ENCODE assay signal across 16 cellular contexts in the genomic region with DNA sequence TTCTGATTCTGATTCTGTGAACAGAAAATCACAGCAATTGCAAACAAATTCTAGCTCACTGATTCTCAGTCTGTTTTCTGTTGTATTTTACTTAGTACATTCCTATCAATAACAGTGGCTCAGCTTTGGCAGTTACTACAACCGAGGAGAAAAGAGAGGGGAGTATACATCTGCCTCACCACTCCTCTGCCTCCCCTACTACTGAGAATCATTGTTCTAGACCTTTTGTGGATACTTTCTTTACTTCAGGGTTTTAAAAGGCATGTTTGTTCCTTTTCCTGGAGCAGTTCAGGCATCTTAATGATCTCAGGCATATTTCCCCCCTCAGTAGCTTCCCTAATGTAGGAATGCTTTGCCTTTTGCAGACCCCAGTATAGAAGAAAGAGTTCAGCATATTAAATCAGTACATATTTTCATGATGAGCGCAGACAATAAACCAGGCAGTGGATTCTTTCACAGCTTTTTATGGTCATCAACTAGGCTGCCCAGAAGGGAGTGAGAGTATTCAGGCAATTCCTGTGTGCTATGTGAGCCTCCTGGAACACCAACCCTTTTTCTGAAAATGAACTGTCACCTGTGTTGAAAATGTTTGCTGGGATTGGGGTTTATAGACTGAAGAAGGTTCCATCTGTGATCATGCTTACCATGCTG. TPM values are rescaled to one million over a fixed set of nuclear protein-coding genes. Genes with fewer than 3 reads are reported as not detected.
DNase-seq lines count a peak whose midpoint lies in the region; TF ChIP-seq lines count a peak whose summit lies in the region.
"Had no signal": no experiment of that assay in that cellular context is flagged by ENCODE, and none has a peak within 500 bp of the region (broad histone marks: within the 10 kb centered on the region; RNA-seq: fewer than 3 reads in every experiment).

No MANE protein-coding gene starts in this region.

- H3K27me3 ChIP-seq in stomach smooth muscle (ENCODE audit: control insufficient read depth in 1 of 2, insufficient read depth in 2 of 2, low read length in 2 of 2) (no peaks in the 10 kb centered on the region), right atrium auricular region (no peaks in the 10 kb centered on the region)
- H3K27me3 ChIP-seq: BE2C, cardiac muscle cell, ovary had no signal

- H3K27ac ChIP-seq in caudate nucleus (ENCODE audit: low read depth, low read length) (peak overlapping the region; percentile 32), stomach smooth muscle (ENCODE audit: low read length) (peak overlapping the region; percentile 86), right atrium auricular region (peak overlapping the region in 1 of 2 donors; percentile 37)
- H3K27ac ChIP-seq: cardiac muscle cell, ovary had no signal

- H3K4me1 ChIP-seq in stomach smooth muscle (ENCODE audit: control insufficient read depth, insufficient read depth, low read length) (peaks cover 12% of the 10 kb centered on the region), right atrium auricular region (peaks cover 0 to 12% of the 10 kb centered on the region in 2 donors)
- H3K4me1 ChIP-seq: BE2C had no signal

- TF ChIP-seq CTCF in mesothelial cell of epicardium (IDR thresholded peaks at IDR 0.05; ENCODE audit: unreplicated experiment) (no peak), right atrium auricular region (IDR thresholded peaks at IDR 0.05) (no peak)

- H3K4me3 ChIP-seq in stomach smooth muscle (ENCODE audit: low read length in 2 of 2), result peak overlapping the region in 1 of 2 donors; percentile 34
- no peak overlapping the region for H3K4me3 ChIP-seq in right atrium auricular region
- H3K4me3 ChIP-seq: cardiac muscle cell, GM12878, ovary had no signal

- no peaks in the 10 kb centered on the region for H3K9me3 ChIP-seq in stomach smooth muscle (ENCODE audit: control insufficient read depth in 2 of 2, low read length in 2 of 2)
- H3K9me3 ChIP-seq in right atrium auricular region, result no peaks in the 10 kb centered on the region
- H3K9me3 ChIP-seq: BE2C, ovary had no signal

- DNase-seq in HCEC 1CT (peak; percentile 39), caudate nucleus (lab: John Stamatoyannopoulos, UW) (no peak), mesothelial cell of epicardium (ENCODE audit: low spot score in 2 of 2, unreplicated experiment in 2 of 2) (no peak), NK-92 (lab: John Stamatoyannopoulos, UW; ENCODE audit: unreplicated experiment) (no peak), nucleus accumbens (lab: John Stamatoyannopoulos, UW) (no peak), right atrium auricular region (ENCODE audit: low spot score) (no peak), immature natural killer cell (no peak)
- DNase-seq: activated naive CD4-positive, alpha-beta T cell treated with Interleukin-2 at 50 U/mL for 16 hours; BE2C; left ventricle myocardium superior; NCI-H1048; ovary had no signal

- peak overlapping the region; percentile 55 to 64 for H3K9ac ChIP-seq in stomach smooth muscle (ENCODE audit: low read length in 2 of 2)

- H3K4me1 Mint-ChIP-seq in mesothelial cell of epicardium (no peaks in the 10 kb centered on the region), immature natural killer cell (peaks cover 16 to 22% of the 10 kb centered on the region in 2 donors)

- peaks cover 15% of the 10 kb centered on the region for H3K36me3 Mint-ChIP-seq in mesothelial cell of epicardium
- H3K36me3 Mint-ChIP-seq in immature natural killer cell, result peaks cover 10 to 18% (median 16%) of the 10 kb centered on the region in 3 donors

- H3K4me3 Mint-ChIP-seq in mesothelial cell of epicardium (no peak overlapping the region), immature natural killer cell (no peak overlapping the region)

- H3K36me3 ChIP-seq in stomach smooth muscle (ENCODE audit: control insufficient read depth in 2 of 2, insufficient read depth in 2 of 2, low read length in 2 of 2), result no peaks in the 10 kb centered on the region
- peaks cover 5% of the 10 kb centered on the region for H3K36me3 ChIP-seq in right atrium auricular region
- H3K36me3 ChIP-seq: BE2C, ovary had no signal

- peak overlapping the region; percentile 11 for H3K27ac Mint-ChIP-seq in mesothelial cell of epicardium
- peak overlapping the region in 2 of 6 donors; percentile 2 to 8 for H3K27ac Mint-ChIP-seq in immature natural killer cell

- no peaks in the 10 kb centered on the region for H3K9me3 Mint-ChIP-seq in mesothelial cell of epicardium
- H3K9me3 Mint-ChIP-seq in immature natural killer cell, result no peaks in the 10 kb centered on the region

- H3K27me3 Mint-ChIP-seq in mesothelial cell of epicardium (ENCODE audit: low read depth) (no peaks in the 10 kb centered on the region), immature natural killer cell (ENCODE audit: low read depth in 3 of 3) (no peaks in the 10 kb centered on the region)

RNA-seq across cellular contexts. Expression of gene STAMBP, which starts 10.3 kb away (rescaled TPM):
- total RNA-seq in mesothelial cell of epicardium (33.2 to 36.6 TPM (median 34.5 TPM) in 3 replicates), right atrium auricular region (10 to 100 TPM; 23.3 to 37.3 TPM)
- polyA plus RNA-seq in immature natural killer cell, result 10 to 100 TPM; 46.8 to 56.4 (median 48.6) TPM

RNA-seq across cellular contexts. Expression of gene ACTG2, which starts 53.8 kb away (rescaled TPM):
- 9.3 to 10.0 TPM (median 9.4 TPM) in 3 replicates for total RNA-seq in mesothelial cell of epicardium
- 10 to 100 TPM in 1 of 2 donors, 1 to 10 TPM in 1; 3.7 to 23.8 TPM for total RNA-seq in right atrium auricular region
- not detected for polyA plus RNA-seq in immature natural killer cell

RNA-seq across cellular contexts. Expression of gene C2orf78, which starts 55.0 kb away (rescaled TPM):
- not detected in 3 replicates for total RNA-seq in mesothelial cell of epicardium
- total RNA-seq in right atrium auricular region, result not detected
- polyA plus RNA-seq in immature natural killer cell, result not detected
- total RNA-seq: activated CD8-positive, alpha-beta memory T cell treated with anti-CD3 and anti-CD28 coated beads for 36 hours; left ventricle myocardium superior; ovary had no signal
- polyA plus RNA-seq: cardiac muscle cell, ovary had no signal

RNA-seq across cellular contexts. Expression of gene DUSP11, which starts 59.1 kb away (rescaled TPM):
- total RNA-seq in mesothelial cell of epicardium (23.0 to 25.5 TPM (median 24.3 TPM) in 3 replicates), right atrium auricular region (10 to 100 TPM; 17.0 to 18.2 TPM)
- polyA plus RNA-seq in immature natural killer cell, result 10 to 100 TPM; 52.2 to 65.3 (median 56.0) TPM
